In genomic region chr1:229970714-229971113, GRCh38 we compare ENCODE assay signal across 21 cellular contexts.
"Had no signal": no experiment of that assay in that cellular context is flagged by ENCODE, and none has a peak within 500 bp of the region (broad histone marks: within the 10 kb centered on the region; RNA-seq: fewer than 3 reads in every experiment).

No MANE protein-coding gene starts in this region.

- H3K36me3 Mint-ChIP-seq: activated naive CD4-positive, alpha-beta T cell treated with anti-CD3 and anti-CD28 coated beads, Interleukin-2, amount 50 U/mL, for 24 hours; immature natural killer cell; mesothelial cell of epicardium; neural progenitor cell had no signal

- H3K27ac Mint-ChIP-seq: activated naive CD4-positive, alpha-beta T cell treated with anti-CD3 and anti-CD28 coated beads, Interleukin-2, amount 50 U/mL, for 24 hours; immature natural killer cell; mesothelial cell of epicardium; naive thymus-derived CD8-positive, alpha-beta T cell; neural progenitor cell; progenitor cell of endocrine pancreas; stimulated activated naive CD8-positive, alpha-beta T cell treated with anti-CD3 and anti-CD28 coated beads, Interleukin-15, Interleukin-2, amounts not matched to agents 100 ng/mL and 50 ng/mL, for 24 hours had no signal

- H3K9ac ChIP-seq: neural progenitor cell had no signal

- H3K4me2 ChIP-seq: hepatocyte, neural progenitor cell had no signal

- H3K36me3 ChIP-seq: ascending aorta, left lung, spleen, tibial artery had no signal

- H3K27ac ChIP-seq: ascending aorta, hepatocyte, left lung, neural progenitor cell, spleen, tibial artery had no signal

- H2AFZ ChIP-seq: hepatocyte, neural progenitor cell had no signal

- DNase-seq: activated effector memory CD4-positive, alpha-beta T cell treated with anti-CD3 and anti-CD28 coated beads, Interleukin-2, amount 50 U/mL, for 16 hours; central memory CD4-positive, alpha-beta T cell; dermis blood vessel endothelial cell; effector CD8-positive, alpha-beta T cell; erythroblast; glutamatergic neuron; immature natural killer cell; kidney glomerular epithelial cell; left lung; naive thymus-derived CD8-positive, alpha-beta T cell; spleen; stimulated activated CD4-positive, alpha-beta T cell treated with anti-CD3 and anti-CD28 coated beads, Interleukin-4, amount 100 ng/mL, for 4 hours; substantia nigra; tibial artery had no signal

- H3K4me3 ChIP-seq: ascending aorta, hepatocyte, left lung, neural progenitor cell, spleen, tibial artery had no signal

- H3K4me1 Mint-ChIP-seq: immature natural killer cell, neural progenitor cell had no signal

- H3K4me3 Mint-ChIP-seq: activated naive CD4-positive, alpha-beta T cell treated with anti-CD3 and anti-CD28 coated beads, Interleukin-2, amount 50 U/mL, for 24 hours; immature natural killer cell; mesothelial cell of epicardium; naive thymus-derived CD8-positive, alpha-beta T cell; neural progenitor cell; stimulated activated naive CD8-positive, alpha-beta T cell treated with anti-CD3 and anti-CD28 coated beads, Interleukin-15, Interleukin-2, amounts not matched to agents 100 ng/mL and 50 ng/mL, for 24 hours had no signal

- H3K4me1 ChIP-seq: ascending aorta, left lung, neural progenitor cell, spleen, tibial artery had no signal

- ATAC-seq: left lung; naive thymus-derived CD8-positive, alpha-beta T cell had no signal

- H3K27me3 ChIP-seq: ascending aorta, hepatocyte, neural progenitor cell, tibial artery had no signal
